In genomic region chr1:33609739-33610138, GRCh38 we compare ENCODE assay signal across 18 cellular contexts.
DNase-seq lines count a peak whose midpoint lies in the region; ATAC-seq and TF ChIP-seq lines count a peak whose summit lies in the region.
"Had no signal": no experiment of that assay in that cellular context is flagged by ENCODE, and none has a peak within 500 bp of the region (broad histone marks: within the 10 kb centered on the region; RNA-seq: fewer than 3 reads in every experiment).

No MANE protein-coding gene starts in this region.

- intact Hi-C loops in Right ventricle myocardium inferior (cut with DNase I): loop anchor here (10.0 kb wide), 1 partner anchor 385 kb away; no protein-coding TSS in a partner anchor

- H3K9me3 Mint-ChIP-seq in osteocyte (ENCODE audit: unreplicated experiment) (no peaks in the 10 kb centered on the region), chondrocyte (ENCODE audit: low read depth) (no peaks in the 10 kb centered on the region)
- H3K9me3 Mint-ChIP-seq: CD4-positive, alpha-beta T cell; CD8-positive, alpha-beta T cell had no signal

- DNase-seq in right atrium auricular region (ENCODE audit: low spot score) (peak; percentile 23), Right ventricle myocardium inferior (ENCODE audit: missing footprints) (no peak), coronary artery (ENCODE audit: low spot score) (peak; percentile 31), osteocyte (ENCODE audit: extremely low spot score, unreplicated experiment) (peak; percentile 7), chondrocyte (ENCODE audit: low spot score) (no peak)
- DNase-seq in activated effector memory CD4-positive, alpha-beta T cell treated with Interleukin-2 at 50 U/mL for 16 hours: no peak
- DNase-seq: AML-193; Caco-2; Calu3; CD4-positive, alpha-beta T cell; DMS79 treated with DMSO at 0.1 percent for 48 hours; GF-D8 had no signal

- ATAC-seq in Right ventricle myocardium inferior: no peak
- ATAC-seq: A549; CD8-positive, alpha-beta T cell had no signal

- H3K27ac Mint-ChIP-seq in osteocyte (ENCODE audit: unreplicated experiment) (no peak overlapping the region), chondrocyte (ENCODE audit: unreplicated experiment) (no peak overlapping the region)
- H3K27ac Mint-ChIP-seq: B cell; CD4-positive, alpha-beta T cell; CD8-positive, alpha-beta T cell had no signal

- H3K4me3 ChIP-seq in right atrium auricular region (no peak overlapping the region), coronary artery (no peak overlapping the region)
- H3K4me3 ChIP-seq: A549; BLaER1 treated with 17β-estradiol and CSF1 and Interleukin-3, amounts not matched to agents 10 nM and 100 nM had no signal

- no peak overlapping the region for H3K4me3 Mint-ChIP-seq in osteocyte (ENCODE audit: unreplicated experiment)
- no peak overlapping the region for H3K4me3 Mint-ChIP-seq in chondrocyte (ENCODE audit: unreplicated experiment)
- H3K4me3 Mint-ChIP-seq: B cell; CD4-positive, alpha-beta T cell; CD8-positive, alpha-beta T cell had no signal

- H3K36me3 ChIP-seq in right atrium auricular region: no peaks in the 10 kb centered on the region
- H3K36me3 ChIP-seq: BLaER1 treated with 17β-estradiol and CSF1 and Interleukin-3, amounts not matched to agents 10 nM and 100 nM had no signal

- H3K4me1 ChIP-seq in right atrium auricular region: no peaks in the 10 kb centered on the region
- H3K4me1 ChIP-seq: A549, Caco-2 had no signal

- H3K27me3 Mint-ChIP-seq in osteocyte (ENCODE audit: unreplicated experiment): peaks cover 7% of the 10 kb centered on the region
- H3K27me3 Mint-ChIP-seq in chondrocyte (ENCODE audit: low read depth): peaks cover 29% of the 10 kb centered on the region

- no peaks in the 10 kb centered on the region for H3K27me3 ChIP-seq in right atrium auricular region
- H3K27me3 ChIP-seq: BLaER1 treated with 17β-estradiol and CSF1 and Interleukin-3, amounts not matched to agents 10 nM and 100 nM had no signal

- no peak for TF ChIP-seq CTCF in right atrium auricular region (IDR thresholded peaks at IDR 0.05)
- TF ChIP-seq CTCF in coronary artery (IDR thresholded peaks at IDR 0.05): no peak
- no peak for TF ChIP-seq CTCF in osteocyte (IDR thresholded peaks at IDR 0.05)
- no peak for TF ChIP-seq CTCF in chondrocyte (IDR thresholded peaks at IDR 0.05)

- H3K27ac ChIP-seq in right atrium auricular region (no peak overlapping the region), coronary artery (no peak overlapping the region)
- H3K27ac ChIP-seq: 22Rv1; A549; BLaER1 treated with 17β-estradiol and CSF1 and Interleukin-3, amounts not matched to agents 10 nM and 100 nM; C4-2B had no signal

- no peaks in the 10 kb centered on the region for H3K36me3 Mint-ChIP-seq in osteocyte (ENCODE audit: unreplicated experiment)
- H3K36me3 Mint-ChIP-seq in chondrocyte (ENCODE audit: low read depth): no peaks in the 10 kb centered on the region
- H3K36me3 Mint-ChIP-seq: CD8-positive, alpha-beta T cell had no signal

- no peaks in the 10 kb centered on the region for H3K4me1 Mint-ChIP-seq in osteocyte (ENCODE audit: unreplicated experiment)
- H3K4me1 Mint-ChIP-seq in chondrocyte (ENCODE audit: low read depth): no peaks in the 10 kb centered on the region
- H3K4me1 Mint-ChIP-seq: B cell had no signal

- H3K9me3 ChIP-seq in right atrium auricular region: no peaks in the 10 kb centered on the region
- H3K9me3 ChIP-seq: A549; BLaER1 treated with 17β-estradiol and CSF1 and Interleukin-3, amounts not matched to agents 10 nM and 100 nM; Caco-2 had no signal

Comparison
In these comparisons a context has a peak if more than half of its experiments do, and no peak if none do; other contexts are left out.
1. DNase-seq: peak in right atrium auricular region (single experiment), coronary artery (single experiment) and osteocyte (single experiment); none in Right ventricle myocardium inferior (single experiment), activated effector memory CD4-positive, alpha-beta T cell treated with Interleukin-2 at 50 U/mL for 16 hours (single experiment) and chondrocyte (single experiment).